ENCODE assay signal across 26 cellular contexts in genomic region chrX:15834827-15835595, GRCh38. TPM values are rescaled to one million over a fixed set of nuclear protein-coding genes. Genes with fewer than 3 reads are reported as not detected.
DNase-seq lines count a peak whose midpoint lies in the region; ATAC-seq, FAIRE-seq and TF ChIP-seq lines count a peak whose summit lies in the region.
"Had no signal": no experiment of that assay in that cellular context is flagged by ENCODE, and none has a peak within 500 bp of the region (broad histone marks: within the 10 kb centered on the region; RNA-seq: fewer than 3 reads in every experiment).

No MANE protein-coding gene starts in this region.

- no peaks in the 10 kb centered on the region for H3K27me3 ChIP-seq in bronchial epithelial cell (ENCODE audit: control insufficient read depth, insufficient read depth, low read length)
- H3K27me3 ChIP-seq in neural progenitor cell, result no peaks in the 10 kb centered on the region
- H3K27me3 ChIP-seq: colonic mucosa, esophagus squamous epithelium, gastroesophageal sphincter, sigmoid colon, transverse colon had no signal

- H3F3A ChIP-seq in neural progenitor cell (ENCODE audit: low read depth), result peaks cover 56% of the 10 kb centered on the region

- no peak overlapping the region for H2AFZ ChIP-seq in neural progenitor cell (replicated peaks)

- H4K20me1 ChIP-seq in neural progenitor cell (ENCODE audit: low read depth), result peaks cover 40% of the 10 kb centered on the region

- H3K9me3 Mint-ChIP-seq in neural progenitor cell (no peaks in the 10 kb centered on the region), mesothelial cell of epicardium (no peaks in the 10 kb centered on the region)
- H3K9me3 Mint-ChIP-seq: activated naive CD4-positive, alpha-beta T cell treated with anti-CD3 and anti-CD28 coated beads, Interleukin-2, amount 50 U/mL, for 72 hours; activated T-helper 1 cell treated with anti-CD3 and anti-CD28 coated beads, Interleukin-12 subunit alpha, Interleukin-12 subunit beta, Interleukin-2, Interleukin-4 antibody, amounts not matched to agents 30 ng/mL and 10 ng/mL and 1 ng/mL, durations not matched to agents 14 hours and 24 hours and 36 hours; CD14-positive monocyte; WTC11 had no signal

- H3K4me3 ChIP-seq in bronchial epithelial cell (ENCODE audit: low read depth, low read length) (no peak overlapping the region), neural progenitor cell (no peak overlapping the region)
- H3K4me3 ChIP-seq: colonic mucosa, esophagus squamous epithelium, gastroesophageal sphincter, sigmoid colon, transverse colon had no signal

- H3K4me3 Mint-ChIP-seq in neural progenitor cell (no peak overlapping the region), mesothelial cell of epicardium (no peak overlapping the region)
- H3K4me3 Mint-ChIP-seq: activated T-helper 1 cell treated with anti-CD3 and anti-CD28 coated beads, Interleukin-12 subunit alpha, Interleukin-12 subunit beta, Interleukin-2, Interleukin-4 antibody, amounts not matched to agents 30 ng/mL and 10 ng/mL and 1 ng/mL, durations not matched to agents 14 hours and 24 hours and 36 hours; CD14-positive monocyte had no signal

- H3K27me3 Mint-ChIP-seq in neural progenitor cell (ENCODE audit: insufficient read depth, low read depth) (no peaks in the 10 kb centered on the region), mesothelial cell of epicardium (ENCODE audit: low read depth) (no peaks in the 10 kb centered on the region)

- peaks cover 4% of the 10 kb centered on the region for H3K4me1 Mint-ChIP-seq in neural progenitor cell
- H3K4me1 Mint-ChIP-seq in mesothelial cell of epicardium, result peaks cover 7% of the 10 kb centered on the region

- no peak overlapping the region for H3K4me2 ChIP-seq in neural progenitor cell

- FAIRE-seq in bronchial epithelial cell (lab: Jason Lieb, UNC), result no peak
- FAIRE-seq: HTR-8/SVneo had no signal

- H3K27ac Mint-ChIP-seq in neural progenitor cell (no peak overlapping the region), mesothelial cell of epicardium (no peak overlapping the region)
- H3K27ac Mint-ChIP-seq: activated naive CD4-positive, alpha-beta T cell treated with anti-CD3 and anti-CD28 coated beads, Interleukin-2, amount 50 U/mL, for 72 hours; activated T-helper 1 cell treated with anti-CD3 and anti-CD28 coated beads, Interleukin-12 subunit alpha, Interleukin-12 subunit beta, Interleukin-2, Interleukin-4 antibody, amounts not matched to agents 30 ng/mL and 10 ng/mL and 1 ng/mL, durations not matched to agents 14 hours and 24 hours and 36 hours had no signal

- no peaks in the 10 kb centered on the region for H3K9me3 ChIP-seq in neural progenitor cell (ENCODE audit: low read depth)
- H3K9me3 ChIP-seq: colonic mucosa, esophagus squamous epithelium, gastroesophageal sphincter, sigmoid colon, transverse colon had no signal

- H3K27ac ChIP-seq in neural progenitor cell, result peak overlapping the region; percentile 65
- H3K27ac ChIP-seq: colonic mucosa, esophagus squamous epithelium, gastroesophageal sphincter, sigmoid colon, transverse colon had no signal

- DNase-seq in DMS53 treated with DMSO at 0.1 percent for 48 hours (lab: John Stamatoyannopoulos, UW; ENCODE audit: unreplicated experiment) (peak; percentile 23), LHCN-M2 (ENCODE audit: low read depth) (peak; percentile 57), bronchial epithelial cell (ENCODE audit: low read depth) (peak; percentile 11), neural progenitor cell (ENCODE audit: low spot score) (no peak), T-helper 2 cell (no peak), mesothelial cell of epicardium (ENCODE audit: low spot score in 2 of 2, unreplicated experiment in 2 of 2) (no peak), HuH-7.5 (ENCODE audit: low spot score) (no peak)
- DNase-seq: activated CD4-positive, alpha-beta T cell treated with anti-CD3 and anti-CD28 coated beads, Interleukin-2, amount 50 U/mL, for 4 hours; colonic mucosa; effector memory CD4-positive, alpha-beta T cell; esophagus squamous epithelium; hypothalamus; islet precursor cell; NCI-H1694 treated with DMSO at 0.1 percent for 48 hours; NCI-H526 treated with DMSO at 0.1 percent for 48 hours; sigmoid colon; stimulated activated CD8-positive, alpha-beta memory T cell treated with anti-CD3 and anti-CD28 coated beads, Interleukin-4, amount 100 ng/mL, for 48 hours; T1000; transverse colon had no signal

- no peaks in the 10 kb centered on the region for H3K36me3 ChIP-seq in bronchial epithelial cell (ENCODE audit: control insufficient read depth, insufficient read depth, low read length)
- H3K36me3 ChIP-seq in neural progenitor cell, result peaks cover 19% of the 10 kb centered on the region
- H3K36me3 ChIP-seq: colonic mucosa, esophagus squamous epithelium, gastroesophageal sphincter, sigmoid colon, transverse colon had no signal

- H3K4me1 ChIP-seq in neural progenitor cell, result peaks cover 15% of the 10 kb centered on the region
- H3K4me1 ChIP-seq: colonic mucosa, esophagus squamous epithelium, gastroesophageal sphincter, sigmoid colon had no signal

- H3K79me2 ChIP-seq in neural progenitor cell (ENCODE audit: low read depth), result peaks cover 80% of the 10 kb centered on the region

- TF ChIP-seq CTCF in bronchial epithelial cell (IDR thresholded peaks at IDR 0.05; ENCODE audit: insufficient read depth, low read length, severe bottlenecking), result no peak
- no peak for TF ChIP-seq CTCF in neural progenitor cell (IDR thresholded peaks at IDR 0.05)
- TF ChIP-seq CTCF in mesothelial cell of epicardium (IDR thresholded peaks at IDR 0.05; ENCODE audit: unreplicated experiment), result no peak

- ATAC-seq in GM18498 (IDR thresholded peaks at IDR 0.05; ENCODE audit: unreplicated experiment), result no peak
- ATAC-seq: activated naive CD4-positive, alpha-beta T cell treated with anti-CD3 and anti-CD28 coated beads, Interleukin-2, amount 50 U/mL, for 72 hours; gastroesophageal sphincter; WTC11 had no signal

- H3K36me3 Mint-ChIP-seq in neural progenitor cell (peaks cover 29% of the 10 kb centered on the region), mesothelial cell of epicardium (peaks cover 9% of the 10 kb centered on the region)
- H3K36me3 Mint-ChIP-seq: activated naive CD4-positive, alpha-beta T cell treated with anti-CD3 and anti-CD28 coated beads, Interleukin-2, amount 50 U/mL, for 72 hours had no signal

- no peak overlapping the region for H3K9ac ChIP-seq in neural progenitor cell

RNA-seq across cellular contexts. Expression of gene AP1S2, which starts 19.6 kb away (rescaled TPM):
- total RNA-seq in LHCN-M2 (2014; rRNA removed), result 54.5 and 95.6 TPM in 2 replicates
- polyA plus RNA-seq in LHCN-M2 (2012), result 19.1 TPM
- 12.8 and 16.3 TPM in 2 replicates for total RNA-seq in bronchial epithelial cell
- total RNA-seq in neural progenitor cell (ENCODE audit: low replicate concordance), result 406 and 873 TPM in 2 replicates
- 34.9 to 45.7 TPM (median 35.6 TPM) in 3 replicates for total RNA-seq in mesothelial cell of epicardium

RNA-seq across cellular contexts. Expression of gene ZRSR2, which starts 44.7 kb away (rescaled TPM):
- 2.6 and 3.8 TPM in 2 replicates for total RNA-seq in LHCN-M2 (2014; rRNA removed)
- 5.6 TPM for polyA plus RNA-seq in LHCN-M2 (2012)
- 4.2 and 7.2 TPM in 2 replicates for total RNA-seq in bronchial epithelial cell
- 8.6 and 15.2 TPM in 2 replicates for total RNA-seq in neural progenitor cell (ENCODE audit: low replicate concordance)
- 20.4 to 22.4 TPM (median 21.5 TPM) in 3 replicates for total RNA-seq in mesothelial cell of epicardium

Comparison
In these comparisons a context has a peak if more than half of its experiments do, and no peak if none do; other contexts are left out.
1. DNase-seq: peak in DMS53 treated with DMSO at 0.1 percent for 48 hours (single experiment), LHCN-M2 (single experiment) and bronchial epithelial cell (single experiment); none in neural progenitor cell (single experiment), T-helper 2 cell (0 of 5), mesothelial cell of epicardium (0 of 2) and HuH-7.5 (single experiment).